In genomic region chr18:26356045-26356785, GRCh38 we compare ENCODE assay signal across 18 cellular contexts.
DNase-seq lines count a peak whose midpoint lies in the region; ATAC-seq and TF ChIP-seq lines count a peak whose summit lies in the region.
"Had no signal": no experiment of that assay in that cellular context is flagged by ENCODE, and none has a peak within 500 bp of the region (broad histone marks: within the 10 kb centered on the region; RNA-seq: fewer than 3 reads in every experiment).

No MANE protein-coding gene starts in this region.

- no peak overlapping the region for H3K27ac Mint-ChIP-seq in activated naive CD4-positive, alpha-beta T cell treated with anti-CD3 and anti-CD28 coated beads, Interleukin-2, amount 10 ng/mL, durations not matched to agents 7 days and 5 days
- no peak overlapping the region for H3K27ac Mint-ChIP-seq in natural killer cell treated with Interleukin-12 subunit alpha and Interleukin-12 subunit beta and Interleukin-15 and Interleukin-18, amount 100 ng/mL, for 72 hours
- H3K27ac Mint-ChIP-seq: effector memory CD8-positive, alpha-beta T cell; stimulated activated naive B cell treated with anti-CD40 and anti-IgM and Interleukin-4, amounts not matched to agents 10 μg/mL and 1 μg/mL and 100 μg/mL, for 72 hours had no signal

- no peaks in the 10 kb centered on the region for H3K4me1 Mint-ChIP-seq in activated naive CD4-positive, alpha-beta T cell treated with anti-CD3 and anti-CD28 coated beads, Interleukin-2, amount 10 ng/mL, durations not matched to agents 7 days and 5 days
- H3K4me1 Mint-ChIP-seq in natural killer cell treated with Interleukin-12 subunit alpha and Interleukin-12 subunit beta and Interleukin-15 and Interleukin-18, amount 100 ng/mL, for 72 hours (ENCODE audit: low read depth in 2 of 2): no peaks in the 10 kb centered on the region
- H3K4me1 Mint-ChIP-seq: stimulated activated naive B cell treated with anti-CD40 and anti-IgM and Interleukin-4, amounts not matched to agents 10 μg/mL and 1 μg/mL and 100 μg/mL, for 72 hours had no signal

- in situ Hi-C loops in GM13976 (cut with MboI; ENCODE audit: low sequenced_read_pairs, unreplicated experiment): no loop called here

- CTCF ChIA-PET in activated naive CD4-positive, alpha-beta T cell treated with anti-CD3 and anti-CD28 coated beads, Interleukin-2, amount 10 ng/mL, durations not matched to agents 7 days and 5 days (lab: Charles Lee): no interaction called here

- H3K27ac ChIP-seq in coronary artery: no peak overlapping the region
- H3K27ac ChIP-seq: foreskin keratinocyte, PC-9 had no signal

- ATAC-seq in GM19395 (IDR thresholded peaks at IDR 0.05; ENCODE audit: unreplicated experiment) (peak; percentile 78), HG02678 (IDR thresholded peaks at IDR 0.05; ENCODE audit: unreplicated experiment) (peak; percentile 65), HG03442 (IDR thresholded peaks at IDR 0.05; ENCODE audit: unreplicated experiment) (peak; percentile 65)
- ATAC-seq in natural killer cell treated with Interleukin-12 subunit alpha and Interleukin-12 subunit beta and Interleukin-15 and Interleukin-18, amount 100 ng/mL, for 72 hours: no peak
- ATAC-seq: effector memory CD8-positive, alpha-beta T cell; foreskin keratinocyte; stimulated activated naive B cell treated with anti-CD40 and anti-IgM and Interleukin-4, amounts not matched to agents 10 μg/mL and 1 μg/mL and 100 μg/mL, for 72 hours had no signal

- peaks cover 11% of the 10 kb centered on the region for H3K36me3 Mint-ChIP-seq in activated naive CD4-positive, alpha-beta T cell treated with anti-CD3 and anti-CD28 coated beads, Interleukin-2, amount 10 ng/mL, durations not matched to agents 7 days and 5 days
- H3K36me3 Mint-ChIP-seq in natural killer cell treated with Interleukin-12 subunit alpha and Interleukin-12 subunit beta and Interleukin-15 and Interleukin-18, amount 100 ng/mL, for 72 hours: peaks cover 5% of the 10 kb centered on the region

- no peaks in the 10 kb centered on the region for H3K9me3 Mint-ChIP-seq in activated naive CD4-positive, alpha-beta T cell treated with anti-CD3 and anti-CD28 coated beads, Interleukin-2, amount 10 ng/mL, durations not matched to agents 7 days and 5 days
- no peaks in the 10 kb centered on the region for H3K9me3 Mint-ChIP-seq in natural killer cell treated with Interleukin-12 subunit alpha and Interleukin-12 subunit beta and Interleukin-15 and Interleukin-18, amount 100 ng/mL, for 72 hours
- H3K9me3 Mint-ChIP-seq: stimulated activated naive B cell treated with anti-CD40 and anti-IgM and Interleukin-4, amounts not matched to agents 10 μg/mL and 1 μg/mL and 100 μg/mL, for 72 hours had no signal

- H3K4me3 Mint-ChIP-seq in activated naive CD4-positive, alpha-beta T cell treated with anti-CD3 and anti-CD28 coated beads, Interleukin-2, amount 10 ng/mL, durations not matched to agents 7 days and 5 days: no peak overlapping the region
- H3K4me3 Mint-ChIP-seq in natural killer cell treated with Interleukin-12 subunit alpha and Interleukin-12 subunit beta and Interleukin-15 and Interleukin-18, amount 100 ng/mL, for 72 hours: no peak overlapping the region
- H3K4me3 Mint-ChIP-seq: effector memory CD8-positive, alpha-beta T cell; stimulated activated naive B cell treated with anti-CD40 and anti-IgM and Interleukin-4, amounts not matched to agents 10 μg/mL and 1 μg/mL and 100 μg/mL, for 72 hours had no signal

- no peak overlapping the region for H3K4me3 ChIP-seq in coronary artery
- H3K4me3 ChIP-seq: PC-9 had no signal

- H3K27me3 Mint-ChIP-seq in activated naive CD4-positive, alpha-beta T cell treated with anti-CD3 and anti-CD28 coated beads, Interleukin-2, amount 10 ng/mL, durations not matched to agents 7 days and 5 days: no peaks in the 10 kb centered on the region
- no peaks in the 10 kb centered on the region for H3K27me3 Mint-ChIP-seq in natural killer cell treated with Interleukin-12 subunit alpha and Interleukin-12 subunit beta and Interleukin-15 and Interleukin-18, amount 100 ng/mL, for 72 hours
- H3K27me3 Mint-ChIP-seq: effector memory CD8-positive, alpha-beta T cell; stimulated activated naive B cell treated with anti-CD40 and anti-IgM and Interleukin-4, amounts not matched to agents 10 μg/mL and 1 μg/mL and 100 μg/mL, for 72 hours had no signal

- TF ChIP-seq CTCF in GM13976 (IDR thresholded peaks at IDR 0.05; ENCODE audit: borderline replicate concordance, control extremely low read depth, extremely low read depth, insufficient read depth, missing control alignments) (no peak), coronary artery (IDR thresholded peaks at IDR 0.05) (no peak)

- DNase-seq in GM13976 (ENCODE audit: low spot score) (peak; percentile 24), AG08395 (ENCODE audit: low spot score) (no peak), coronary artery (ENCODE audit: low spot score) (no peak)
- no peak for DNase-seq in activated naive CD4-positive, alpha-beta T cell treated with anti-CD3 and anti-CD28 coated beads, Interleukin-2, amount 10 ng/mL, durations not matched to agents 7 days and 5 days
- no peak for DNase-seq in natural killer cell treated with Interleukin-12 subunit alpha and Interleukin-12 subunit beta and Interleukin-15 and Interleukin-18, amount 100 ng/mL, for 72 hours (ENCODE audit: low spot score)
- DNase-seq: activated CD4-positive, alpha-beta T cell treated with anti-CD3 and anti-CD28 coated beads for 48 hours; DMS153; effector memory CD8-positive, alpha-beta T cell; foreskin keratinocyte; Kasumi-1; NCI-H2107; PC-9; stimulated activated CD4-positive, alpha-beta T cell treated with anti-CD3 and anti-CD28 coated beads, Interleukin-2, amount 100 ng/mL, for 24 hours; stimulated activated naive B cell treated with anti-CD40 and anti-IgM and Interleukin-4, amounts not matched to agents 10 μg/mL and 1 μg/mL and 100 μg/mL, for 72 hours; T-helper 1 cell had no signal

Comparison
In these comparisons a context has a peak if more than half of its experiments do, and no peak if none do; other contexts are left out.
1. ATAC-seq: peak in GM19395 (single experiment), HG02678 (single experiment) and HG03442 (single experiment); none in natural killer cell treated with Interleukin-12 subunit alpha and Interleukin-12 subunit beta and Interleukin-15 and Interleukin-18, amount 100 ng/mL, for 72 hours (0 of 2).